In the genomic region with DNA sequence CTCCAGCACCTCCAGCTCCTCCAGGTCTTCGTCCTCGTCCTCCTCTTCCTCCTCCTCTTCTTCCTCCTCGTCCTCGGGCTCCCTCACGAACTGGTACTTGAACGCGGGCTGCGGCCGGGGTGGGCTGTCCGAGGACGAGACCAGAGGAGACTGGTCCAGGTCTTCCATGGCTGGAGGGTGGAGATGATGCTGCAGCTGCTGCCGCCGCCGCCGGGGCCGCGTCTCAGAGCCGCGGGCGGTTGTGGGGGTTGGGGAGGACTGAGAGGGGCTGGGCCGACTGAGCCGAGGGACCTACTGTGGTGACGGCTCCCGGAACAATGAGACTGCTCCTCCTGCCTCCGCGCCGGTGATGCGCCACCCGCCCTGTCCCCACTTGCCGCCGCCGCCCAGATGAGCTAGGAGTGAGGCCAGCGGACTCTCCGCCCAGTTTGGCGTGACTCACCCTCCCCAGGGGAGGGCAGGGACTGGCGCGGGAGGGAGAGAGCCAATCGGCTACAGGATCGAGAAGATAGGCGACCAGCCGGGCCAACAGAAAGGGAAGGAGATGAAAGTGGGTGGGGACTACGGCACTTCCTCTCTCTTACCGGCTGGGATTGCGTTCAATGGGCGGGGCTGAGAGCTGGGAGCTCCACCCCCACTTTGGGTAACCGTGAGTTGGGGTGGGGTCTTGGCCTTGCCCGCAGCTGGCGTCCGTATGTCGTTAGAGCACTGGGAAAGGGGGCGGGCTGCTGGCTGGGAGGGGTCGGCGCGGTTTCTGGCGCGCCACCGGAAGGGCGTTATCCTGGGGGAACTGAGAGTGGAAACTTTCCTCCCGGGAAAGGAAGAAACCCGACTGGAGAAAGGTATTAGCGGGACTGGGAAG, we compare ENCODE assay signal across 8 cellular contexts. TPM values are rescaled to one million over a fixed set of nuclear protein-coding genes. Genes with fewer than 3 reads are reported as not detected.
A peak's percentile ranks its signal among the peaks of the same experiment; 100 is the strongest.
DNase-seq lines count a peak whose midpoint lies in the region; ATAC-seq, FAIRE-seq and TF ChIP-seq lines count a peak whose summit lies in the region.

RTN4 (minus strand) TSS at position 319 of the 862 bp plus-strand sequence; CDS start at position 168, 151 bp downstream.

- DNase-seq in GM18507 (ENCODE audit: extremely low spot score, insufficient read length, low read depth): peak; percentile 86
- peak; percentile 86 for DNase-seq in NCI-H2029 treated with DMSO at 0.1 percent for 48 hours (lab: John Stamatoyannopoulos, UW)
- DNase-seq in T-helper 9 cell: peak; percentile 95
- peak; percentile 98 for DNase-seq in astrocyte of the cerebellum (ENCODE audit: low read depth)
- peak; percentile 98 for DNase-seq in hepatic stellate cell (ENCODE audit: low spot score)
- DNase-seq in aorta: peak; percentile 99

- peak within 1 kb of the TSS; percentile 91 for H3K4me3 ChIP-seq in astrocyte of the cerebellum (ENCODE audit: low read depth, low read length)
- peak within 1 kb of the TSS; percentile 97 for H3K4me3 ChIP-seq in rectal smooth muscle tissue (ENCODE audit: low read length)
- H3K4me3 ChIP-seq in aorta (ENCODE audit: low read length in 2 of 2): peak within 1 kb of the TSS; percentile 85 to 95

- intact Hi-C loops in aorta (cut with DNase I): loop anchor here (2.0 to 5.0 kb wide), 2 partner anchors 47 to 48 kb away; no protein-coding TSS in a partner anchor

- no peaks in the 10 kb centered on the region for H3K27me3 ChIP-seq in rectal smooth muscle tissue (ENCODE audit: control insufficient read depth, insufficient read depth, low read length)
- no peaks in the 10 kb centered on the region for H3K27me3 ChIP-seq in aorta (ENCODE audit: control insufficient read depth in 1 of 2, insufficient read depth in 2 of 2, low read length in 1 of 2)

- peak within 1 kb of the TSS; percentile 59 for H3K9ac ChIP-seq in rectal smooth muscle tissue (ENCODE audit: low read length)

- 1% methylated on average over 52 to 61 of the region's 61 CpGs for WGBS in aorta, 2 donors

- H3K36me3 ChIP-seq in rectal smooth muscle tissue (ENCODE audit: control insufficient read depth, insufficient read depth, low read length) (no peaks in the 10 kb centered on the region), aorta (ENCODE audit: control insufficient read depth in 1 of 2, insufficient read depth in 2 of 2, low read length in 1 of 2) (no peaks in the 10 kb centered on the region)

- in situ Hi-C loops in astrocyte of the cerebellum (cut with HindIII; ENCODE audit: low sequenced_read_pairs): no loop called here

- no peaks in the 10 kb centered on the region for H3K9me3 ChIP-seq in aorta (ENCODE audit: control insufficient read depth, low read length)

- TF ChIP-seq CTCF in astrocyte of the cerebellum (IDR thresholded peaks at IDR 0.05; ENCODE audit: low read depth, low read length, missing control alignments): peak; percentile 38

- peak within 1 kb of the TSS; percentile 96 for H3K27ac ChIP-seq in rectal smooth muscle tissue (ENCODE audit: low read depth, low read length)
- H3K27ac ChIP-seq in aorta (ENCODE audit: low read depth in 1 of 2, low read length in 2 of 2): peak within 1 kb of the TSS; percentile 90 to 91

- peak; percentile 81 for ATAC-seq in HG02981 (IDR thresholded peaks at IDR 0.05; ENCODE audit: unreplicated experiment)
- peak; percentile 95 for ATAC-seq in aorta (ENCODE audit: low FRiP score)

- H3K4me1 ChIP-seq in rectal smooth muscle tissue (ENCODE audit: control insufficient read depth, insufficient read depth, low read length): peaks cover 19% of the 10 kb centered on the region
- no peaks in the 10 kb centered on the region for H3K4me1 ChIP-seq in aorta (ENCODE audit: control insufficient read depth in 1 of 2, insufficient read depth in 2 of 2, low read length in 2 of 2)

- FAIRE-seq in GM18507 (lab: Jason Lieb, UNC): peak; percentile 98

RNA-seq across cellular contexts. Expression of gene RTN4, which starts in this region (rescaled TPM):
- total RNA-seq in aorta: 100 to 1,000 TPM; 311 to 357 TPM
- 100 to 1,000 TPM; 125 to 163 TPM for polyA plus RNA-seq in aorta

Comparison
In these comparisons a context has a peak if more than half of its experiments do, and no peak if none do; other contexts are left out.
1. Peak in every context shown above with its lines: DNase-seq, ATAC-seq, H3K4me3 ChIP-seq and H3K27ac ChIP-seq.